1 cellular context compared by ENCODE assay signal in the genomic region with DNA sequence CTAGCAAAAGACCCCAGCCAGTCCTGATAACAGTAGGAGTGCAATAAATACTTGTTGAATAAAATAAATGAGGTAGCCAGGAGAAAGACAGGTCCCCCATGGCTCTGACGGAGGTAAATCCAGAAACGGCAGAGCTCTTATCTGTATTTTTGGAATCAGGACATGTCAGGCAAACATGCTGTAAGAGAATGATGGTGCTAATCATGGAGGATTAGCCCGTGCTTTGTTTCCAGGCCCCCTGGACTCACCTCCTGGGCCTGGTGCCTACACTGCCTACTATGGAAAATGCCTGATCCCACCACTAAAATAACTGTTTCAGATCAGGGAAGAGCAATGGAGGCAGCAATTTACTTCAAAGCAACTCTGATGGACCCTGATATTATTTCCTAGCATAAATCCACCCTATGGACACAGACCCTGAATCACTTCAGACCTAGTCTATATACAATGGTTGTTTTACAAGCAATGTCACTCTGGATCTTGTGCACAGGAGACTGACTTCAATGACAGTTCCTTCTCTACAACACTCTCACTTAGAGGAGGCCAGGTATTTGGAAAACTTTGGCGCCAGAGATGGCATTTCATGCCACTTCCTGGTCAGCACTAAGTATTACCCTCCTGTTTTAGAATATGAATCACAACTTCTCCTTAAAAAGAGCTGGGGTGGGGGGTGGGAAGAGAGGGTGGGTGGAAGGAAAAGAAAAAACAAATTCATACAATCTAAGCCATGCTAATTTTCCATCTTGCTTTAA.
TF ChIP-seq lines count a peak whose summit lies in the region.

No MANE protein-coding gene starts in this region.

TF ChIP-seq in HepG2, 621 proteins besides CTCF, POLR2A, EP300 and RAD21:
- no peak for TF ChIP-seq PHF8 (CRISPR knock-in tag; IDR thresholded peaks at IDR 0.05)
- TF ChIP-seq ZNF709 (CRISPR knock-in tag; IDR thresholded peaks at IDR 0.05), result no peak
- TF ChIP-seq MTF2 (CRISPR knock-in tag; IDR thresholded peaks at IDR 0.05; ENCODE audit: borderline replicate concordance), result no peak
